ENCODE assay signal across 13 cellular contexts in genomic region chr1:46611691-46612221, GRCh38. TPM values are rescaled to one million over a fixed set of nuclear protein-coding genes. Genes with fewer than 3 reads are reported as not detected.
DNase-seq lines count a peak whose midpoint lies in the region; ATAC-seq and TF ChIP-seq lines count a peak whose summit lies in the region.
"Had no signal": no experiment of that assay in that cellular context is flagged by ENCODE, and none has a peak within 500 bp of the region (broad histone marks: within the 10 kb centered on the region; RNA-seq: fewer than 3 reads in every experiment).

No MANE protein-coding gene starts in this region.

- H3K27ac ChIP-seq in psoas muscle: peak overlapping the region; percentile 94

- ATAC-seq in psoas muscle (peak in 2 of 4 donors; percentile 3), GM21423 (IDR thresholded peaks at IDR 0.05; ENCODE audit: unreplicated experiment) (no peak), GM19035 (IDR thresholded peaks at IDR 0.05; ENCODE audit: unreplicated experiment) (no peak), GM21526 (IDR thresholded peaks at IDR 0.05; ENCODE audit: low FRiP score, unreplicated experiment) (no peak)

- intact Hi-C loops in psoas muscle (cut with DNase I): no loop called here

- peak; percentile 78 for DNase-seq in ELF-1 (ENCODE audit: low read depth, low spot score)
- DNase-seq in OCI-M1 (lab: John Stamatoyannopoulos, UW): peak; percentile 18
- DNase-seq in psoas muscle: peak in 1 of 2 donors; percentile 59
- DNase-seq in NAMALWA (ENCODE audit: low spot score): no peak
- DNase-seq: activated naive CD4-positive, alpha-beta T cell; NCI-H82 had no signal

- peak overlapping the region; percentile 67 for H3K9ac ChIP-seq in endocrine pancreas (ENCODE audit: control insufficient read depth, insufficient read depth, low read length)

- H3K9me3 ChIP-seq in endocrine pancreas (ENCODE audit: control insufficient read depth, low read length) (no peaks in the 10 kb centered on the region), psoas muscle (no peaks in the 10 kb centered on the region)

- no peak for TF ChIP-seq CTCF in psoas muscle (IDR thresholded peaks at IDR 0.05)

- no peaks in the 10 kb centered on the region for H3K27me3 ChIP-seq in endocrine pancreas (ENCODE audit: control insufficient read depth, insufficient read depth, low read length)
- no peaks in the 10 kb centered on the region for H3K27me3 ChIP-seq in psoas muscle (ENCODE audit: insufficient read depth in 3 of 3, low read length in 2 of 3)

- WGBS in psoas muscle, 3 donors: 51 to 69% (median 55%) methylated on average over 7 of the region's 7 CpGs

- H3K4me3 ChIP-seq in endocrine pancreas (ENCODE audit: control insufficient read depth, insufficient read depth, low read length) (no peak overlapping the region), psoas muscle (peak overlapping the region; percentile 46)
- H3K4me3 ChIP-seq: lung had no signal

- H3K36me3 ChIP-seq in endocrine pancreas (ENCODE audit: control insufficient read depth, insufficient read depth, low read length) (no peaks in the 10 kb centered on the region), psoas muscle (ENCODE audit: insufficient read depth in 1 of 2, low read depth in 1 of 2) (peaks cover 2 to 39% of the 10 kb centered on the region in 2 donors)

- H3K4me1 ChIP-seq in endocrine pancreas (ENCODE audit: control insufficient read depth, insufficient read depth, low read length): peaks cover 6% of the 10 kb centered on the region
- peaks cover 66% of the 10 kb centered on the region for H3K4me1 ChIP-seq in psoas muscle

RNA-seq across cellular contexts. Expression of gene MOB3C, which starts 4.9 kb away (rescaled TPM):
- total RNA-seq in psoas muscle: 10 to 100 TPM; 12.1 to 36.3 (median 28.5) TPM
- polyA plus RNA-seq in psoas muscle: 10 to 100 TPM in 2 of 3 donors, 1 to 10 TPM in 1; 8.7 to 17.9 (median 13.4) TPM

RNA-seq across cellular contexts. Expression of gene MKNK1, which starts 7.7 kb away (rescaled TPM):
- total RNA-seq in psoas muscle: 10 to 100 TPM; 32.2 to 46.7 (median 39.9) TPM
- 10 to 100 TPM; 19.3 to 52.6 (median 23.8) TPM for polyA plus RNA-seq in psoas muscle

RNA-seq across cellular contexts. Expression of gene ATPAF1, which starts 56.4 kb away (rescaled TPM):
- 100 to 1,000 TPM in 3 of 4 donors, 10 to 100 TPM in 1; 98.3 to 114 (median 107) TPM for total RNA-seq in psoas muscle
- polyA plus RNA-seq in psoas muscle: 100 to 1,000 TPM in 1 of 3 donors, 10 to 100 TPM in 2; 60.9 to 156 (median 82.0) TPM

RNA-seq across cellular contexts. Expression of gene TEX38, which starts 59.9 kb away (rescaled TPM):
- total RNA-seq in psoas muscle: not detected
- under 1 TPM in 1 of 3 donors, not detected in 2; 0.08 TPM for polyA plus RNA-seq in psoas muscle
- total RNA-seq: epithelial cell of proximal tubule, lung had no signal
- polyA plus RNA-seq: IgD-negative memory B cell, lung had no signal
